8 cellular contexts compared by ENCODE assay signal in the genomic region with DNA sequence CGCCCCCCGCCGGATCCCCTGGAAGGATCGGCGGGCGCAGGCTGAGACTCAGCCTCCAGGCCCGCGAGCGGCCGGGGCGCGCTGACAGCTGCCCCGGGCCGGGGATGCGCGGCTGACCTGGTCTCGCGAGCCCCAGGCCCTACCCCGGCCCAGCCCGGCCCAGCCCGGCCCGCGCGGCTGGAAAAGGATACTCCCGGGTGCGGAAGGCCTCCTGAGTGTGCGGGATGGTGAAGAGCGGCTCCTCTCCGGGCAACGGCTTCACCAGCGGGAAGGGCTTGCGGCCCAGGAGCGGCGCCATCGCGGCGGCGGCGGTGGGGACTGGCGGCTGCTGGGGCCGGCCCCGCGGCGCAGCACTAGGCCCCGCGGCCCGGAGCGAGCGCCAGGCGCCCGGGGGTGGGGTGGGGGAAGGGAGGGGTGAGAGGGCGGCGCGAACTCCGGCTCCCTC. TPM values are rescaled to one million over a fixed set of nuclear protein-coding genes. Genes with fewer than 3 reads are reported as not detected.
A peak's percentile ranks its signal among the peaks of the same experiment; 100 is the strongest.
DNase-seq lines count a peak whose midpoint lies in the region; ATAC-seq and TF ChIP-seq lines count a peak whose summit lies in the region.

No MANE protein-coding gene starts in this region.

- H3K27me3 ChIP-seq in DND-41 (ENCODE audit: insufficient read depth, low read length, poor library complexity) (no peaks in the 10 kb centered on the region), SJCRH30 (no peaks in the 10 kb centered on the region), tibial artery (no peaks in the 10 kb centered on the region)

- H3K36me3 ChIP-seq in DND-41 (ENCODE audit: insufficient read depth, low read length) (peaks cover 39% of the 10 kb centered on the region), SJCRH30 (peaks cover 31% of the 10 kb centered on the region), tibial artery (peaks cover 0 to 8% (median 6%) of the 10 kb centered on the region in 3 donors)

- H3K4me3 ChIP-seq in DND-41 (ENCODE audit: low read depth in 1 of 2, low read length in 2 of 2), result peak overlapping the region; percentile 62 to 75
- peak overlapping the region; percentile 74 for H3K4me3 ChIP-seq in SJCRH30
- peak overlapping the region; percentile 79 to 99 for H3K4me3 ChIP-seq in tibial artery

- H3K36me3 Mint-ChIP-seq in effector memory CD8-positive, alpha-beta T cell (ENCODE audit: insufficient read depth), result peaks cover 42% of the 10 kb centered on the region

- ATAC-seq in DND-41 (ENCODE audit: insufficient read depth, low read depth) (peak; percentile 44), HG03139 (IDR thresholded peaks at IDR 0.05; ENCODE audit: unreplicated experiment) (peak; percentile 39)
- ATAC-seq in effector memory CD8-positive, alpha-beta T cell (replicated peaks), result peak; percentile 31

- peaks cover 43% of the 10 kb centered on the region for H4K20me1 ChIP-seq in DND-41 (ENCODE audit: insufficient read depth, low read length)

- peaks cover 42 to 53% of the 10 kb centered on the region in 2 donors for H3K4me1 Mint-ChIP-seq in effector memory CD8-positive, alpha-beta T cell (ENCODE audit: low read depth in 2 of 2)

- peaks cover 76% of the 10 kb centered on the region for H3K4me1 ChIP-seq in DND-41 (ENCODE audit: insufficient read depth, low read length)
- peaks cover 4% of the 10 kb centered on the region; the same call in 1 of the 2 replicates for H3K4me1 ChIP-seq in SJCRH30
- H3K4me1 ChIP-seq in tibial artery, result peaks cover 6 to 48% (median 32%) of the 10 kb centered on the region in 4 donors

- H3K27ac Mint-ChIP-seq in effector memory CD8-positive, alpha-beta T cell, result peak overlapping the region; percentile 97

- peaks cover 73% of the 10 kb centered on the region for H3K79me2 ChIP-seq in DND-41 (ENCODE audit: insufficient read depth, low read length)

- no peak for DNase-seq in DND-41
- DNase-seq in GM19238 (ENCODE audit: insufficient read length, low spot score), result peak; percentile 57
- DNase-seq in SJCRH30, result peak in 1 of 2 experiments; percentile 80
- no peak for DNase-seq in effector memory CD8-positive, alpha-beta T cell
- DNase-seq in mesenteric fat pad (ENCODE audit: low spot score), result peak; percentile 90
- DNase-seq in tibial artery, result peak in 1 of 2 donors; percentile 23
- DNase-seq in NCI-H128 (lab: John Stamatoyannopoulos, UW; ENCODE audit: unreplicated experiment), result no peak

- no peaks in the 10 kb centered on the region for H3K9me3 ChIP-seq in DND-41 (ENCODE audit: insufficient read depth, low read length, severe bottlenecking)
- H3K9me3 ChIP-seq in SJCRH30 (replicated peaks), result no peaks in the 10 kb centered on the region
- H3K9me3 ChIP-seq in tibial artery, result no peaks in the 10 kb centered on the region

- no peaks in the 10 kb centered on the region for H3K27me3 Mint-ChIP-seq in effector memory CD8-positive, alpha-beta T cell

- TF ChIP-seq CTCF in DND-41 (IDR thresholded peaks at IDR 0.05; ENCODE audit: borderline replicate concordance, extremely low read depth, low read length, poor library complexity, severe bottlenecking) (no peak), tibial artery (IDR thresholded peaks at IDR 0.05) (no peak)

- H3K9ac ChIP-seq in DND-41 (ENCODE audit: low read depth, low read length), result peak overlapping the region; percentile 94

- no peaks in the 10 kb centered on the region for H3K9me3 Mint-ChIP-seq in effector memory CD8-positive, alpha-beta T cell

- H3K27ac ChIP-seq in DND-41 (ENCODE audit: low read length) (peak overlapping the region; percentile 96), SJCRH30 (peak overlapping the region; percentile 90), tibial artery (peak overlapping the region; percentile 95 to 96)

- H2AFZ ChIP-seq in DND-41 (ENCODE audit: low read depth, low read length), result peak overlapping the region; percentile 37

- intact Hi-C loops in tibial artery (cut with DNase I; ENCODE audit: low total_unique reads), result loop anchor here (2.0 kb wide), 1 partner anchor 55 kb away; no protein-coding TSS in a partner anchor

- peak overlapping the region; percentile 93 for H3K4me2 ChIP-seq in DND-41 (ENCODE audit: insufficient read depth, low read length)

- peak overlapping the region; percentile 82 to 88 for H3K4me3 Mint-ChIP-seq in effector memory CD8-positive, alpha-beta T cell

RNA-seq across cellular contexts. Expression of gene BAZ1B, which starts 0.4 kb away (rescaled TPM):
- total RNA-seq in SJCRH30 (2014; rRNA removed; shearing (Covaris generic)), result 128 and 139 TPM in 2 replicates
- 54.5 TPM for total RNA-seq in mesenteric fat pad

RNA-seq across cellular contexts. Expression of gene BCL7B, which starts 35.8 kb away (rescaled TPM):
- 38.8 and 39.7 TPM in 2 replicates for total RNA-seq in SJCRH30 (2014; rRNA removed; shearing (Covaris generic))
- total RNA-seq in mesenteric fat pad, result 80.1 TPM

RNA-seq across cellular contexts. Expression of gene TBL2, which starts 56.7 kb away (rescaled TPM):
- total RNA-seq in SJCRH30 (2014; rRNA removed; shearing (Covaris generic)), result 43.8 and 55.9 TPM in 2 replicates
- total RNA-seq in mesenteric fat pad, result 36.9 TPM

Comparison
In these comparisons a context has a peak if more than half of its experiments do, and no peak if none do; other contexts are left out.
1. DNase-seq: peak in GM19238 (single experiment) and mesenteric fat pad (single experiment); none in DND-41 (single experiment), effector memory CD8-positive, alpha-beta T cell (0 of 3) and NCI-H128 (single experiment).
2. Peak in every context shown above with its lines, with median percentiles within 50 percentile points of each other: ATAC-seq, H3K27ac ChIP-seq and H3K4me3 ChIP-seq.